Comparison of ENCODE assay signal across 23 cellular contexts in genomic region chr22:34946339-34946985, GRCh38.
A peak's percentile ranks its signal among the peaks of the same experiment; 100 is the strongest.
DNase-seq lines count a peak whose midpoint lies in the region; ATAC-seq, FAIRE-seq and TF ChIP-seq lines count a peak whose summit lies in the region.
"Had no signal": no experiment of that assay in that cellular context is flagged by ENCODE, and none has a peak within 500 bp of the region (broad histone marks: within the 10 kb centered on the region; RNA-seq: fewer than 3 reads in every experiment).

No MANE protein-coding gene starts in this region.

- no peaks in the 10 kb centered on the region for H4K20me1 ChIP-seq in GM12878 (ENCODE audit: control insufficient read depth, insufficient read depth)

- H3K27me3 ChIP-seq in GM12878 (replicated peaks in 1 of 2; ENCODE audit: control insufficient read depth in 2 of 2, insufficient read depth in 2 of 2, low read length in 1 of 2), result no peaks in the 10 kb centered on the region

- no peak for ATAC-seq in GM12878
- ATAC-seq in HG03354 (IDR thresholded peaks at IDR 0.05; ENCODE audit: poor library complexity, severe bottlenecking, unreplicated experiment), result no peak

- no TSS peak for BruUV-seq in GM12878 (replicated peaks; lab: Mats Ljungman, UMichigan)

- FAIRE-seq in GM12878 (lab: Jason Lieb, UNC), result no peak
- FAIRE-seq in urothelium cell line (lab: Jason Lieb, UNC), result peak; percentile 30
- FAIRE-seq: D721Med, GM18507 had no signal

- H3K4me3 ChIP-seq in GM12865 (ENCODE audit: low read depth, low read length), result no peak overlapping the region
- H3K4me3 ChIP-seq in GM12878, result no peak overlapping the region
- H3K4me3 ChIP-seq: SK-N-MC had no signal

- no peak overlapping the region for H3K4me2 ChIP-seq in GM12878 (ENCODE audit: control insufficient read depth, insufficient read depth)
- H3K4me2 ChIP-seq: KMS-11 had no signal

- H3K4me1 ChIP-seq in GM12878 (ENCODE audit: control insufficient read depth, insufficient read depth, low read length), result no peaks in the 10 kb centered on the region

- intact Hi-C loops in GM12878 (cut with micrococcal nuclease; ENCODE audit: unreplicated experiment), result no loop called here

- CTCF ChIA-PET in GM12878 (lab: Yijun Ruan, JAX), result no interaction called here

- no peak for TF ChIP-seq POLR2A in GM12878 (IDR thresholded peaks at IDR 0.05; ENCODE audit: low read depth, low read length)

- RAD21 ChIA-PET in GM12878 (lab: Charles Lee; ENCODE audit: unreplicated experiment), result no interaction called here

- no peak overlapping the region for H2AFZ ChIP-seq in GM12878 (ENCODE audit: control insufficient read depth, low read depth, low read length)

- DNase-seq in GM12865 (ENCODE audit: low read depth) (peak; percentile 37), M059J (ENCODE audit: low read depth) (peak; percentile 80), GM12878 (ENCODE audit: low read depth, low spot score) (peak; percentile 20), urothelium cell line (ENCODE audit: low spot score) (peak; percentile 72), anterior cingulate cortex (lab: John Stamatoyannopoulos, UW) (no peak)
- no peak for DNase-seq in stimulated activated CD4-positive, alpha-beta T cell treated with anti-CD3 and anti-CD28 coated beads, Interleukin-4, amount 100 ng/mL, for 1 hour
- DNase-seq: ACHN, AML-193, DMS79, GOT3, NCI-H1048, NCI-H146, NCI-H2081, NCI-H2171 treated with DMSO at 0.1 percent for 48 hours, NCI-H446 treated with DMSO at 0.1 percent for 48 hours, NCI-H69, SHP77 had no signal

- in situ Hi-C loops in GM12878 (cut with MboI), result no loop called here

- no peak overlapping the region for H3K27ac ChIP-seq in GM12878 (ENCODE audit: control insufficient read depth, insufficient read depth)
- H3K27ac ChIP-seq: C4-2B, KMS-11, SK-N-MC had no signal

- TF ChIP-seq CTCF in GM12865 (IDR thresholded peaks at IDR 0.05; ENCODE audit: insufficient read depth, low read depth, low read length, missing control alignments) (no peak), GM12878 (IDR thresholded peaks at IDR 0.05 in 2 of 3, conservative IDR thresholded peaks at IDR 0.05 in 1 of 3; ENCODE audit: control insufficient read depth in 2 of 3, extremely low read depth in 1 of 3, insufficient read depth in 1 of 3, low read depth in 3 of 3, low read length in 3 of 3) (no peak)

- H3K36me3 ChIP-seq in GM12878 (ENCODE audit: control insufficient read depth in 2 of 2, insufficient read depth in 2 of 2, low read length in 1 of 2), result no peaks in the 10 kb centered on the region

- POLR2A ChIA-PET in GM12878 (lab: Charles Lee), result interaction anchor here (0.6 kb wide), 1 partner anchor 230 kb away, joined by 4 read pairs; no protein-coding TSS in a partner anchor

- SMC1A ChIA-PET in GM12878 (lab: Charles Lee; ENCODE audit: uncharacterized antibody, unreplicated experiment), result no interaction called here

- WGBS in GM12878 (ENCODE audit: insufficient coverage, insufficient replicate concordance, low lambda C conversion rate, missing lambda C conversion rate), result 29% methylated on average over 5 of the region's 5 CpGs

- TF ChIP-seq EP300 in GM12878 (IDR thresholded peaks at IDR 0.05; ENCODE audit: borderline replicate concordance in 1 of 2, control insufficient read depth in 1 of 2, low read depth in 2 of 2, low read length in 2 of 2), result no peak

- no peaks in the 10 kb centered on the region for H3K79me2 ChIP-seq in GM12878 (ENCODE audit: control insufficient read depth, insufficient read depth, low read length)

- no peak for TF ChIP-seq RAD21 in GM12878 (IDR thresholded peaks at IDR 0.05; ENCODE audit: insufficient read depth, low read depth, low read length)

- H3K9ac ChIP-seq in GM12878 (ENCODE audit: control insufficient read depth, insufficient read depth, low read length), result no peak overlapping the region
- H3K9ac ChIP-seq: KMS-11 had no signal

- no peaks in the 10 kb centered on the region; the same call in 2 of the 3 replicates for H3K9me3 ChIP-seq in GM12878 (replicated peaks; ENCODE audit: control insufficient read depth, insufficient read depth, low read length)

TF ChIP-seq in GM12878, 131 proteins besides CTCF, POLR2A, EP300 and RAD21:
- TF ChIP-seq IKZF2 (IDR thresholded peaks at IDR 0.05) (0 out of 4 replicates have a peak, but pooled peaks of 1 of the 2 experiments have one; percentile 9), CHD4 (IDR thresholded peaks at IDR 0.05) (no peak), SPI1 (IDR thresholded peaks at IDR 0.05; ENCODE audit: borderline replicate concordance, insufficient read depth, low read depth, low read length) (peak; percentile 87), RUNX3 (IDR thresholded peaks at IDR 0.05; ENCODE audit: low read length) (peak; percentile 62)
- TF ChIP-seq, protein P1, sequence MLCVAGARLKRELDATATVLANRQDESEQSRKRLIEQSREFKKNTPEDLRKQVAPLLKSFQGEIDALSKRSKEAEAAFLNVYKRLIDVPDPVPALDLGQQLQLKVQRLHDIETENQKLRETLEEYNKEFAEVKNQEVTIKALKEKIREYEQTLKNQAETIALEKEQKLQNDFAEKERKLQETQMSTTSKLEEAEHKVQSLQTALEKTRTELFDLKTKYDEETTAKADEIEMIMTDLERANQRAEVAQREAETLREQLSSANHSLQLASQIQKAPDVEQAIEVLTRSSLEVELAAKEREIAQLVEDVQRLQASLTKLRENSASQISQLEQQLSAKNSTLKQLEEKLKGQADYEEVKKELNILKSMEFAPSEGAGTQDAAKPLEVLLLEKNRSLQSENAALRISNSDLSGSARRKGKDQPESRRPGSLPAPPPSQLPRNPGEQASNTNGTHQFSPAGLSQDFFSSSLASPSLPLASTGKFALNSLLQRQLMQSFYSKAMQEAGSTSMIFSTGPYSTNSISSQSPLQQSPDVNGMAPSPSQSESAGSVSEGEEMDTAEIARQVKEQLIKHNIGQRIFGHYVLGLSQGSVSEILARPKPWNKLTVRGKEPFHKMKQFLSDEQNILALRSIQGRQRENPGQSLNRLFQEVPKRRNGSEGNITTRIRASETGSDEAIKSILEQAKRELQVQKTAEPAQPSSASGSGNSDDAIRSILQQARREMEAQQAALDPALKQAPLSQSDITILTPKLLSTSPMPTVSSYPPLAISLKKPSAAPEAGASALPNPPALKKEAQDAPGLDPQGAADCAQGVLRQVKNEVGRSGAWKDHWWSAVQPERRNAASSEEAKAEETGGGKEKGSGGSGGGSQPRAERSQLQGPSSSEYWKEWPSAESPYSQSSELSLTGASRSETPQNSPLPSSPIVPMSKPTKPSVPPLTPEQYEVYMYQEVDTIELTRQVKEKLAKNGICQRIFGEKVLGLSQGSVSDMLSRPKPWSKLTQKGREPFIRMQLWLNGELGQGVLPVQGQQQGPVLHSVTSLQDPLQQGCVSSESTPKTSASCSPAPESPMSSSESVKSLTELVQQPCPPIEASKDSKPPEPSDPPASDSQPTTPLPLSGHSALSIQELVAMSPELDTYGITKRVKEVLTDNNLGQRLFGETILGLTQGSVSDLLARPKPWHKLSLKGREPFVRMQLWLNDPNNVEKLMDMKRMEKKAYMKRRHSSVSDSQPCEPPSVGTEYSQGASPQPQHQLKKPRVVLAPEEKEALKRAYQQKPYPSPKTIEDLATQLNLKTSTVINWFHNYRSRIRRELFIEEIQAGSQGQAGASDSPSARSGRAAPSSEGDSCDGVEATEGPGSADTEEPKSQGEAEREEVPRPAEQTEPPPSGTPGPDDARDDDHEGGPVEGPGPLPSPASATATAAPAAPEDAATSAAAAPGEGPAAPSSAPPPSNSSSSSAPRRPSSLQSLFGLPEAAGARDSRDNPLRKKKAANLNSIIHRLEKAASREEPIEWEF (IDR thresholded peaks at IDR 0.05; ENCODE audit: insufficient replicate concordance, low read depth, low read length), result no peak

Comparison
In these comparisons a context has a peak if more than half of its experiments do, and no peak if none do; other contexts are left out.
1. DNase-seq: peak in GM12865 (single experiment), M059J (single experiment), GM12878 (single experiment) and urothelium cell line (single experiment); none in anterior cingulate cortex (0 of 58) and stimulated activated CD4-positive, alpha-beta T cell treated with anti-CD3 and anti-CD28 coated beads, Interleukin-4, amount 100 ng/mL, for 1 hour (single experiment).